Comparison of ENCODE assay signal across 2 cellular contexts in genomic region chr7:100942038-100942774, GRCh38.
TF ChIP-seq lines count a peak whose summit lies in the region.

No MANE protein-coding gene starts in this region.

TF ChIP-seq in A549, 52 proteins besides CTCF, POLR2A, EP300 and RAD21 (continued from another document):
- peak; percentile 96 for TF ChIP-seq GATA3 (IDR thresholded peaks at IDR 0.05; ENCODE audit: borderline replicate concordance)
- TF ChIP-seq NR3C1 (IDR thresholded peaks at IDR 0.05), result no peak
- TF ChIP-seq, protein P1, sequence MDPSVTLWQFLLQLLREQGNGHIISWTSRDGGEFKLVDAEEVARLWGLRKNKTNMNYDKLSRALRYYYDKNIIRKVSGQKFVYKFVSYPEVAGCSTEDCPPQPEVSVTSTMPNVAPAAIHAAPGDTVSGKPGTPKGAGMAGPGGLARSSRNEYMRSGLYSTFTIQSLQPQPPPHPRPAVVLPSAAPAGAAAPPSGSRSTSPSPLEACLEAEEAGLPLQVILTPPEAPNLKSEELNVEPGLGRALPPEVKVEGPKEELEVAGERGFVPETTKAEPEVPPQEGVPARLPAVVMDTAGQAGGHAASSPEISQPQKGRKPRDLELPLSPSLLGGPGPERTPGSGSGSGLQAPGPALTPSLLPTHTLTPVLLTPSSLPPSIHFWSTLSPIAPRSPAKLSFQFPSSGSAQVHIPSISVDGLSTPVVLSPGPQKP (IDR thresholded peaks at IDR 0.05; ENCODE audit: low read depth, low read length), result no peak
- no peak for TF ChIP-seq KDM1A (IDR thresholded peaks at IDR 0.05; ENCODE audit: low read depth)
- peak; percentile 74 for TF ChIP-seq ZFP36 (IDR thresholded peaks at IDR 0.05; ENCODE audit: borderline replicate concordance, partially characterized antibody)
- TF ChIP-seq REST (IDR thresholded peaks at IDR 0.05), result no peak
- TF ChIP-seq JUNB (IDR thresholded peaks at IDR 0.05), result peak; percentile 84
- peak; percentile 88 to 92; a peak in 4 of 5 replicates for TF ChIP-seq JUN (IDR thresholded peaks at IDR 0.05)
- TF ChIP-seq RARB (CRISPR knock-in tag; IDR thresholded peaks at IDR 0.05), result no peak
- TF ChIP-seq POLR2AphosphoS2 (conservative IDR thresholded peaks at IDR 0.05; ENCODE audit: low read length), result no peak
- TF ChIP-seq MAZ (IDR thresholded peaks at IDR 0.05; ENCODE audit: borderline replicate concordance, low read depth, low read length), result no peak
- no peak for TF ChIP-seq CHD2 (IDR thresholded peaks at IDR 0.05; ENCODE audit: low read length, partially characterized antibody)
- TF ChIP-seq TP53 (CRISPR knock-in tag; IDR thresholded peaks at IDR 0.05), result no peak
- TF ChIP-seq ATOH8 (CRISPR knock-in tag; IDR thresholded peaks at IDR 0.05; ENCODE audit: low read depth), result no peak
- TF ChIP-seq HES2 (IDR thresholded peaks at IDR 0.05), result peak; percentile 81
- peak; percentile 92; the same call in 2 of the 3 replicates for TF ChIP-seq BCL3 (IDR thresholded peaks at IDR 0.05)
- TF ChIP-seq ZSCAN20 (CRISPR knock-in tag; IDR thresholded peaks at IDR 0.05), result no peak
- peak; percentile 32; the same call in 1 of the 2 replicates for TF ChIP-seq FOSL2 (IDR thresholded peaks at IDR 0.05)
- peak; percentile 69 for TF ChIP-seq FOSL2 (CRISPR knock-in tag; IDR thresholded peaks at IDR 0.05)
- TF ChIP-seq CEBPB (IDR thresholded peaks at IDR 0.05), result peak; percentile 99
- TF ChIP-seq, protein P2, sequence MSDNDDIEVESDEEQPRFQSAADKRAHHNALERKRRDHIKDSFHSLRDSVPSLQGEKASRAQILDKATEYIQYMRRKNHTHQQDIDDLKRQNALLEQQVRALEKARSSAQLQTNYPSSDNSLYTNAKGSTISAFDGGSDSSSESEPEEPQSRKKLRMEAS (IDR thresholded peaks at IDR 0.05), result peak; percentile 74
- no peak for TF ChIP-seq NFE2L2 (conservative IDR thresholded peaks at IDR 0.05; ENCODE audit: low read length)

TF ChIP-seq in HEK293, 187 proteins besides CTCF, POLR2A, EP300 and RAD21 (continued from another document and continues in another):
- TF ChIP-seq ZNF571 (tag by site-specific recombination; IDR thresholded peaks at IDR 0.05), result no peak
- no peak for TF ChIP-seq ZNF248 (tag by site-specific recombination; IDR thresholded peaks at IDR 0.05)
- TF ChIP-seq ZNF560 (tag by site-specific recombination; IDR thresholded peaks at IDR 0.05; ENCODE audit: borderline replicate concordance), result no peak
- no peak for TF ChIP-seq ZBTB49 (tag by site-specific recombination; IDR thresholded peaks at IDR 0.05; ENCODE audit: low read depth)
- TF ChIP-seq ZNF791 (tag by site-specific recombination; IDR thresholded peaks at IDR 0.05), result no peak
- no peak for TF ChIP-seq ZNF26 (tag by site-specific recombination; IDR thresholded peaks at IDR 0.05)
- TF ChIP-seq ZNF843 (tag by site-specific recombination; IDR thresholded peaks at IDR 0.05), result 0 out of 2 replicates have a peak, but pooled peaks have one; percentile 16
- TF ChIP-seq ZNF140 (tag by site-specific recombination; IDR thresholded peaks at IDR 0.05), result no peak
- no peak for TF ChIP-seq ZNF16 (tag by site-specific recombination; IDR thresholded peaks at IDR 0.05; ENCODE audit: low read depth)
- TF ChIP-seq ZEB2 (tag by site-specific recombination; IDR thresholded peaks at IDR 0.05), result peak; percentile 80
- TF ChIP-seq ZNF146 (tag by site-specific recombination; IDR thresholded peaks at IDR 0.05), result no peak
- TF ChIP-seq ZNF433 (tag by site-specific recombination; IDR thresholded peaks at IDR 0.05; ENCODE audit: low read depth), result no peak
- TF ChIP-seq ZNF280D (tag by site-specific recombination; IDR thresholded peaks at IDR 0.05), result no peak
- TF ChIP-seq SP7 (tag by site-specific recombination; IDR thresholded peaks at IDR 0.05), result no peak
- no peak for TF ChIP-seq ZNF114 (tag by site-specific recombination; IDR thresholded peaks at IDR 0.05)
- TF ChIP-seq ZNF335 (tag by site-specific recombination; conservative IDR thresholded peaks at IDR 0.05), result no peak
- TF ChIP-seq ZNF585B (tag by site-specific recombination; IDR thresholded peaks at IDR 0.05), result no peak
- TF ChIP-seq PRDM10 (tag by site-specific recombination; IDR thresholded peaks at IDR 0.05), result no peak
- peak; percentile 61 for TF ChIP-seq FEZF1 (tag by site-specific recombination; IDR thresholded peaks at IDR 0.05)
- TF ChIP-seq, protein P3, sequence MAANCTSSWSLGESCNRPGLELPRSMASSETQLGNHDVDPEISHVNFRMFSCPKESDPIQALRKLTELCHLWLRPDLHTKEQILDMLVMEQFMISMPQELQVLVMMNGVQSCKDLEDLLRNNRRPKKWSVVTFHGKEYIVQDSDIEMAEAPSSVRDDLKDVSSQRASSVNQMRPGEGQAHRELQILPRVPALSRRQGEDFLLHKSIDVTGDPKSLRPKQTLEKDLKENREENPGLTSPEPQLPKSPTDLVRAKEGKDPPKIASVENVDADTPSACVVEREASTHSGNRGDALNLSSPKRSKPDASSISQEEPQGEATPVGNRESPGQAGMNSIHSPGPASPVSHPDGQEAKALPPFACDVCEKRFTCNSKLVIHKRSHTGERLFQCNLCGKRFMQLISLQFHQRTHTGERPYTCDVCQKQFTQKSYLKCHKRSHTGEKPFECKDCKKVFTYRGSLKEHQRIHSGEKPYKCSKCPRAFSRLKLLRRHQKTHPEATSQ (tag by site-specific recombination; IDR thresholded peaks at IDR 0.05), result no peak
- TF ChIP-seq, protein P4, sequence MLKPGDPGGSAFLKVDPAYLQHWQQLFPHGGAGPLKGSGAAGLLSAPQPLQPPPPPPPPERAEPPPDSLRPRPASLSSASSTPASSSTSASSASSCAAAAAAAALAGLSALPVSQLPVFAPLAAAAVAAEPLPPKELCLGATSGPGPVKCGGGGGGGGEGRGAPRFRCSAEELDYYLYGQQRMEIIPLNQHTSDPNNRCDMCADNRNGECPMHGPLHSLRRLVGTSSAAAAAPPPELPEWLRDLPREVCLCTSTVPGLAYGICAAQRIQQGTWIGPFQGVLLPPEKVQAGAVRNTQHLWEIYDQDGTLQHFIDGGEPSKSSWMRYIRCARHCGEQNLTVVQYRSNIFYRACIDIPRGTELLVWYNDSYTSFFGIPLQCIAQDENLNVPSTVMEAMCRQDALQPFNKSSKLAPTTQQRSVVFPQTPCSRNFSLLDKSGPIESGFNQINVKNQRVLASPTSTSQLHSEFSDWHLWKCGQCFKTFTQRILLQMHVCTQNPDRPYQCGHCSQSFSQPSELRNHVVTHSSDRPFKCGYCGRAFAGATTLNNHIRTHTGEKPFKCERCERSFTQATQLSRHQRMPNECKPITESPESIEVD (tag by site-specific recombination; IDR thresholded peaks at IDR 0.05), result peak; percentile 83
- TF ChIP-seq ZBTB8A (tag by site-specific recombination; IDR thresholded peaks at IDR 0.05), result 0 out of 2 replicates have a peak, but pooled peaks have one; percentile 20
- no peak for TF ChIP-seq ZNF174 (tag by site-specific recombination; IDR thresholded peaks at IDR 0.05)
- no peak for TF ChIP-seq HIC1 (tag by site-specific recombination; IDR thresholded peaks at IDR 0.05)
- TF ChIP-seq BCL6B (tag by site-specific recombination; IDR thresholded peaks at IDR 0.05), result peak; percentile 73
